26 cellular contexts compared by ENCODE assay signal in the genomic region with DNA sequence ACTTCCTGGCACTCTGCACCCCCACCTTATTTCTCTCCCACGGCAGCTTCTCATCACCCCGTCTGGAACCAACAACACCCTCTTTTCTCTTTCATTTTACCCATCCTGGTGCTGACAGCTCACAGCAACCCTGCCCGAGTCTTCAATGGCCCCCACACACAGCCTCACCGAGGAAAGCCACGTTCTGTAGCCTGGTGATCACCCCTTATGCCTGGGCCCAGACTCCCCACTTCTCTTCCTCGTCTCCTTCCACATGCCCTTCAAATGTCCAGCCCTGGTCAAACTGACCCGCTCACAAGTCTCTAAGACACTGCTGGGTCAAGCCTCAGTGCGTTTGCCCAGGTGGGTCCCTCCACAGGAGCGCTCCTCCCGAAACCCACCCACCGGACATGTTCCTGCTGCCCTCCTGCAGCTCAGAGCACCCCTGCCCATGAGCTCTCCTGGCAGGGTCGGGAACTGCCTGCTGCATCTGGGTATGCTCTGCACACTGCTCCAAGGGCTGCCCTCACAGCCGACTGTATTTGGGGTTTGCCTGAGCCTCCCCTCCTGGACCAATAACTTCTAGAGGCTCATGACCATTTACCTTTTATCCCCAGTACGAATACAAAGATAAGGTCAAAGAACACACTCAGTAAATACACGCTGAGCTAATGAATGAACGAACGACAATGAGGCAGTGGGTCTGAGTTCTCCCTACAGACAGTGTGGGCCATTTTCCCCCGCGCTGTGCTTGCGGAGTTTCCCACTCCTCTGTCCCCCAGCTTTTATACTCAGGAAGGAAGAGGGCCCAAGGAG.
DNase-seq lines count a peak whose midpoint lies in the region; ATAC-seq and TF ChIP-seq lines count a peak whose summit lies in the region.
"Had no signal": no experiment of that assay in that cellular context is flagged by ENCODE, and none has a peak within 500 bp of the region (broad histone marks: within the 10 kb centered on the region; RNA-seq: fewer than 3 reads in every experiment).

No MANE protein-coding gene starts in this region.

- H3K4me3 ChIP-seq in cardiac muscle cell (no peak overlapping the region), coronary artery (no peak overlapping the region)
- H3K4me3 ChIP-seq: A549, breast epithelium, left lung, skin epidermis had no signal

- no peak overlapping the region for H3K27ac Mint-ChIP-seq in type B pancreatic cell
- H3K27ac Mint-ChIP-seq: activated CD4-positive, alpha-beta T cell treated with anti-CD3 and anti-CD28 coated beads for 36 hours; activated CD8-positive, alpha-beta T cell treated with anti-CD3 and anti-CD28 coated beads for 36 hours; activated naive CD8-positive, alpha-beta T cell treated with anti-CD3 and anti-CD28 coated beads for 36 hours; activated T-helper 17 cell treated with anti-CD3 and anti-CD28 coated beads, Interleukin-2, amount 50 U/mL, for 72 hours; CD4-positive, CD25-positive, alpha-beta regulatory T cell had no signal

- TF ChIP-seq CTCF in cardiac muscle cell (IDR thresholded peaks at IDR 0.05; ENCODE audit: low read depth, low read length) = no peak
- TF ChIP-seq CTCF in coronary artery (IDR thresholded peaks at IDR 0.05) = no peak
- TF ChIP-seq CTCF in type B pancreatic cell (conservative IDR thresholded peaks at IDR 0.05) = no peak

- no peak overlapping the region for H3K4me3 Mint-ChIP-seq in type B pancreatic cell
- H3K4me3 Mint-ChIP-seq: activated CD4-positive, alpha-beta T cell treated with anti-CD3 and anti-CD28 coated beads for 36 hours; activated CD8-positive, alpha-beta T cell treated with anti-CD3 and anti-CD28 coated beads for 36 hours; activated naive CD8-positive, alpha-beta T cell treated with anti-CD3 and anti-CD28 coated beads for 36 hours; activated T-helper 17 cell treated with anti-CD3 and anti-CD28 coated beads, Interleukin-2, amount 50 U/mL, for 72 hours; CD4-positive, CD25-positive, alpha-beta regulatory T cell had no signal

- H3K27ac ChIP-seq in cardiac muscle cell (peak overlapping the region; percentile 4), coronary artery (no peak overlapping the region)
- H3K27ac ChIP-seq: A549, breast epithelium, KMS-11, skin epidermis had no signal

- peaks cover 16% of the 10 kb centered on the region for H3K27me3 Mint-ChIP-seq in type B pancreatic cell

- no peaks in the 10 kb centered on the region for H3K36me3 Mint-ChIP-seq in type B pancreatic cell
- H3K36me3 Mint-ChIP-seq: activated naive CD8-positive, alpha-beta T cell treated with anti-CD3 and anti-CD28 coated beads for 36 hours; CD4-positive, CD25-positive, alpha-beta regulatory T cell had no signal

- peaks cover 37% of the 10 kb centered on the region for H3K4me1 Mint-ChIP-seq in type B pancreatic cell (ENCODE audit: unreplicated experiment)
- H3K4me1 Mint-ChIP-seq: activated CD4-positive, alpha-beta T cell treated with anti-CD3 and anti-CD28 coated beads for 36 hours; activated naive CD8-positive, alpha-beta T cell treated with anti-CD3 and anti-CD28 coated beads for 36 hours; activated T-helper 17 cell treated with anti-CD3 and anti-CD28 coated beads, Interleukin-2, amount 50 U/mL, for 72 hours had no signal

- no peaks in the 10 kb centered on the region for H3K9me3 Mint-ChIP-seq in type B pancreatic cell
- H3K9me3 Mint-ChIP-seq: activated CD8-positive, alpha-beta T cell treated with anti-CD3 and anti-CD28 coated beads for 36 hours; activated naive CD8-positive, alpha-beta T cell treated with anti-CD3 and anti-CD28 coated beads for 36 hours; activated T-helper 17 cell treated with anti-CD3 and anti-CD28 coated beads, Interleukin-2, amount 50 U/mL, for 72 hours had no signal

- intact Hi-C loops in Right ventricle myocardium superior (cut with DNase I) = no loop called here

- peaks cover 54% of the 10 kb centered on the region for H3K4me1 ChIP-seq in cardiac muscle cell (ENCODE audit: low read depth)
- H3K4me1 ChIP-seq: A549, breast epithelium had no signal

- no peaks in the 10 kb centered on the region for H3K9me3 ChIP-seq in cardiac muscle cell (ENCODE audit: low read depth)
- H3K9me3 ChIP-seq: A549, breast epithelium, left lung had no signal

- no peaks in the 10 kb centered on the region for H3K27me3 ChIP-seq in cardiac muscle cell

- no peaks in the 10 kb centered on the region for H3K36me3 ChIP-seq in cardiac muscle cell
- H3K36me3 ChIP-seq: breast epithelium, left lung had no signal

- DNase-seq in cardiac muscle cell (ENCODE audit: low read depth in 1 of 2, low spot score in 1 of 2) (no peak), Right ventricle myocardium superior (no peak), coronary artery (ENCODE audit: low spot score) (peak; percentile 40), mesenteric fat pad (ENCODE audit: low spot score) (peak; percentile 57), type B pancreatic cell (ENCODE audit: extremely low spot score, unreplicated experiment) (peak; percentile 32), NCI-H510A (lab: John Stamatoyannopoulos, UW) (no peak), SIG-M5 treated with dmso at 0.1 percent for 504 hours (lab: John Stamatoyannopoulos, UW; ENCODE audit: unreplicated experiment) (no peak), DMS153 treated with DMSO at 0.1 percent for 48 hours (lab: John Stamatoyannopoulos, UW; ENCODE audit: unreplicated experiment) (no peak)
- DNase-seq: activated CD4-positive, alpha-beta T cell treated with anti-CD3 and anti-CD28 coated beads for 36 hours; activated CD8-positive, alpha-beta T cell treated with anti-CD3 and anti-CD28 coated beads for 36 hours; activated naive CD8-positive, alpha-beta T cell treated with anti-CD3 and anti-CD28 coated beads for 36 hours; CD4-positive, CD25-positive, alpha-beta regulatory T cell; effector memory CD4-positive, alpha-beta T cell; GOT3; left lung; NCI-H1417 treated with DMSO at 0.1 percent for 48 hours; NCI-H2081; NCI-H2227 treated with DMSO at 0.1 percent for 48 hours; NCI-H526 treated with DMSO at 0.1 percent for 48 hours; NK-92 treated with Interleukin-12 subunit alpha and Interleukin-12 subunit beta, amount 100 ng/mL, for 24 hours; stimulated activated naive CD4-positive, alpha-beta T cell had no signal

- ATAC-seq in Right ventricle myocardium superior (ENCODE audit: poor library complexity) = no peak
- ATAC-seq: A549; activated CD4-positive, alpha-beta T cell treated with anti-CD3 and anti-CD28 coated beads for 36 hours; activated CD8-positive, alpha-beta T cell treated with anti-CD3 and anti-CD28 coated beads for 36 hours; activated T-helper 17 cell treated with anti-CD3 and anti-CD28 coated beads, Interleukin-2, amount 50 U/mL, for 72 hours; left lung had no signal

Comparison
In these comparisons a context has a peak if more than half of its experiments do, and no peak if none do; other contexts are left out.
1. DNase-seq: peak in coronary artery (single experiment), mesenteric fat pad (single experiment) and type B pancreatic cell (single experiment); none in cardiac muscle cell (0 of 2), Right ventricle myocardium superior (single experiment), NCI-H510A (single experiment), SIG-M5 treated with dmso at 0.1 percent for 504 hours (single experiment) and DMS153 treated with DMSO at 0.1 percent for 48 hours (single experiment).